ENCODE assay signal across 9 cellular contexts in the genomic region with DNA sequence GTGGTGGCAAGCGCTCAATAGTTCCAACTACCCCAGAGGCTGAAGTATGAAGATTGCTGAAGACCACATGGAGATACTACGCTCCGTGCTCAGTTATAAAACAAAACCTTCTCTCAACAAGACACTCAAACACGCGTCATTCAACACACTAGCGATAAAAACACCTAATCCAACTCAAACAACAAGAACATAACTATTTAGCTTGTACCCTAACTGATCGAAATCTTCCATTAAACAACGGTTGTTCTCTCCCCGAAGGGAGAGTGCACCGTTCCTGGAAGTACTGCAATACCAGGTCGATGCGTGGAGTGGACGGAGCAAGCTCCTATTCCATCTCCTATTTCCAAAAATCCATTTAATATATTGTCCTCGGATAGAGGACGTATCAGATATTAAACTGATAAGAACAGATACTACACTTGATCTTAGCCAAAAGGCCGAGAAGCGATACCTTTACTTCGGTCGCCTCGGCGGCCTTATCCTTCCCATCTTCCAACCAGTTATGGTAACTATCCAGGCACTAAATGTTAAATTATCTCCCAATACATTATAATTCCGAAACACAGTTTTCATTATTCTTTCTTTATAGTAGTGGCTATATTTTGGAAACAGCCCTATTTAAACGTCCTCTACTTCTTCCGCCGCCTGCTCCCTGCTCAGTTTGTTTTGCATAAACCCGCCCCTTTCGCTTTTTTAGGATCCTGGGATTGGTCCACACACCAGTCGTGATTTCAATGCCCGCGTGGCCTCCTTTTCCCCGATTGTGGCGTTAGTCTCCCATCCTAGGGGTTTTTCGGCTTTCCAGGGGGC. TPM values are rescaled to one million over a fixed set of nuclear protein-coding genes. Genes with fewer than 3 reads are reported as not detected.
A peak's percentile ranks its signal among the peaks of the same experiment; 100 is the strongest.
DNase-seq lines count a peak whose midpoint lies in the region; ATAC-seq, FAIRE-seq and TF ChIP-seq lines count a peak whose summit lies in the region.
"Had no signal": no experiment of that assay in that cellular context is flagged by ENCODE, and none has a peak within 500 bp of the region (broad histone marks: within the 10 kb centered on the region; RNA-seq: fewer than 3 reads in every experiment).

No MANE protein-coding gene starts in this region.

- peaks cover 28% of the 10 kb centered on the region for H3K4me1 Mint-ChIP-seq in activated B cell treated with CpG ODN at 0.5 μM for 24 hours

- H3K9me1 ChIP-seq in keratinocyte (ENCODE audit: control insufficient read depth, extremely low read depth, insufficient read depth, low read length) = no peaks in the 10 kb centered on the region

- peak overlapping the region; percentile 91 for H3K4me2 ChIP-seq in keratinocyte (ENCODE audit: control insufficient read depth, extremely low read depth, insufficient read depth, low read depth, low read length)

- intact Hi-C loops in activated B cell treated with CpG ODN at 0.5 μM for 24 hours (cut with micrococcal nuclease) = loop anchor here (1.0 to 5.0 kb wide), 8 partner anchors 14 to 284 kb away; a partner anchor contains a TSS

- no peak overlapping the region for H3K27ac Mint-ChIP-seq in activated B cell treated with CpG ODN at 0.5 μM for 24 hours
- H3K27ac Mint-ChIP-seq: T-helper 1 cell treated with Interleukin-12 subunit alpha and Interleukin-12 subunit beta and Interleukin-4 antibody, amounts not matched to agents 30 μg/mL and 1 μg/mL, for 36 hours had no signal

- peak overlapping the region; percentile 93 for H2AFZ ChIP-seq in keratinocyte (ENCODE audit: control insufficient read depth, low read length)

- POLR2A ChIA-PET in activated B cell treated with CpG ODN at 0.5 μM for 24 hours (lab: Charles Lee) = interaction anchor here (0.6 to 9.5 kb wide), 75 partner anchors 9 to 1937 kb away, joined by 3 to 597 read pairs (median 7); a partner anchor contains a TSS

- H3K9me3 Mint-ChIP-seq in activated B cell treated with CpG ODN at 0.5 μM for 24 hours = no peaks in the 10 kb centered on the region
- H3K9me3 Mint-ChIP-seq: T-helper 1 cell treated with Interleukin-12 subunit alpha and Interleukin-12 subunit beta and Interleukin-4 antibody, amounts not matched to agents 30 μg/mL and 1 μg/mL, for 36 hours had no signal

- dilution Hi-C loops in keratinocyte (cut with MboI; ENCODE audit: extremely low pct_ligation_motif_present, low sequenced_read_pairs) = no loop called here

- peaks cover 14% of the 10 kb centered on the region for H3K4me1 ChIP-seq in keratinocyte (ENCODE audit: control insufficient read depth, extremely low read depth, insufficient read depth, low read length)

- DNase-seq in AG09319 (ENCODE audit: extremely low read depth, low read depth) (peak; percentile 99), NCI-H2227 (lab: John Stamatoyannopoulos, UW; ENCODE audit: unreplicated experiment) (peak; percentile 97), activated B cell treated with CpG ODN at 0.5 μM for 24 hours (peak; percentile 79), cerebellar nuclear complex (lab: John Stamatoyannopoulos, UW) (peak; percentile 95 to 99), keratinocyte (ENCODE audit: low read depth, low spot score) (peak; percentile 100)
- peak; percentile 66 to 72 for DNase-seq in stimulated activated CD4-positive, alpha-beta T cell treated with anti-CD3 and anti-CD28 coated beads, Interleukin-15, amount 100 ng/mL, for 1 hour (ENCODE audit: low read depth in 1 of 2, low spot score in 1 of 2)

- peak overlapping the region; percentile 3 to 95 (median 62) for H3K4me3 ChIP-seq in keratinocyte (ENCODE audit: control insufficient read depth in 2 of 3, extremely low read depth in 1 of 3, insufficient read depth in 2 of 3, low read depth in 1 of 3, low read length in 3 of 3)

- peaks cover 19% of the 10 kb centered on the region for H3K36me3 Mint-ChIP-seq in activated B cell treated with CpG ODN at 0.5 μM for 24 hours (ENCODE audit: low read depth)

- H3K9me3 ChIP-seq in keratinocyte (ENCODE audit: control insufficient read depth, low read depth, low read length) = no peaks in the 10 kb centered on the region

- no peaks in the 10 kb centered on the region for H3K27me3 ChIP-seq in keratinocyte (ENCODE audit: control insufficient read depth, extremely low read depth, insufficient read depth, low read length)

- H3K36me3 ChIP-seq in keratinocyte (ENCODE audit: control insufficient read depth in 2 of 2, extremely low read depth in 1 of 2, insufficient read depth in 2 of 2, low read length in 2 of 2) = peaks cover 0 to 3% of the 10 kb centered on the region in 2 experiments

- ATAC-seq in GM18909 (IDR thresholded peaks at IDR 0.05; ENCODE audit: poor library complexity, unreplicated experiment) (peak; percentile 61), HG03139 (IDR thresholded peaks at IDR 0.05; ENCODE audit: unreplicated experiment) (peak; percentile 49), activated B cell treated with CpG ODN at 0.5 μM for 24 hours (ENCODE audit: low read depth) (peak; percentile 72)

- no peak overlapping the region for H3K4me3 Mint-ChIP-seq in activated B cell treated with CpG ODN at 0.5 μM for 24 hours
- H3K4me3 Mint-ChIP-seq: T-helper 1 cell treated with Interleukin-12 subunit alpha and Interleukin-12 subunit beta and Interleukin-4 antibody, amounts not matched to agents 30 μg/mL and 1 μg/mL, for 36 hours had no signal

- peak overlapping the region; percentile 99 for H3K27ac ChIP-seq in keratinocyte (ENCODE audit: control insufficient read depth, insufficient read depth, low read length)

- H3K79me2 ChIP-seq in keratinocyte (ENCODE audit: control insufficient read depth, insufficient read depth, low read length) = peaks cover 25% of the 10 kb centered on the region

- H3K9ac ChIP-seq in keratinocyte (ENCODE audit: control insufficient read depth, extremely low read depth, insufficient read depth, low read length) = peak overlapping the region; percentile 94

- no peaks in the 10 kb centered on the region for H3K27me3 Mint-ChIP-seq in activated B cell treated with CpG ODN at 0.5 μM for 24 hours

- no peak for TF ChIP-seq CTCF in AG09319 (IDR thresholded peaks at IDR 0.05; ENCODE audit: low read depth, low read length)
- TF ChIP-seq CTCF in activated B cell treated with CpG ODN at 0.5 μM for 24 hours (IDR thresholded peaks at IDR 0.05) = no peak
- TF ChIP-seq CTCF in keratinocyte (optimal IDR thresholded peaks at IDR 0.05 in 1 of 3, IDR thresholded peaks at IDR 0.05 in 1 of 3, conservative IDR thresholded peaks at IDR 0.05 in 1 of 3; ENCODE audit: extremely low read depth in 1 of 3, insufficient read depth in 2 of 3, low read length in 3 of 3) = no peak

- FAIRE-seq in keratinocyte (lab: Jason Lieb, UNC) = peak; percentile 99

- CTCF ChIA-PET in activated B cell treated with CpG ODN at 0.5 μM for 24 hours (lab: Charles Lee) = interaction anchor here (0.6 to 2.9 kb wide), 4 partner anchors 10 to 346 kb away, joined by 3 to 28 read pairs (median 4); a partner anchor contains a TSS

- no peaks in the 10 kb centered on the region for H4K20me1 ChIP-seq in keratinocyte (ENCODE audit: control insufficient read depth, extremely low read depth, insufficient read depth, low read length)

RNA-seq across cellular contexts. Expression of a gene that starts 2.2 kb away (rescaled TPM):
- total RNA-seq in activated B cell treated with CpG ODN at 0.5 μM for 24 hours = 95.9 and 124 TPM in 2 replicates
- 44.5 to 48.1 TPM (median 47.7 TPM) in 3 replicates for polyA plus RNA-seq in keratinocyte
- polyA plus RNA-seq in keratinocyte (2011; ENCODE audit: low read depth) = 52.4 TPM
- polyA plus RNA-seq in keratinocyte (2011; cell fraction: cytosol; rRNA removed) = 26.8 and 38.1 TPM in 2 replicates
- polyA plus RNA-seq in keratinocyte (2011; cell fraction: nucleus; rRNA removed) = 65.9 and 68.6 TPM in 2 replicates
- polyA plus RNA-seq in keratinocyte (2012; ENCODE audit: low replicate concordance) = 46.5 and 58.6 TPM in 2 replicates
- 39.4 to 66.3 TPM (median 48.9 TPM) in 3 replicates for polyA minus RNA-seq in keratinocyte
- 53.1 TPM for polyA minus RNA-seq in keratinocyte (2011; cell fraction: cytosol; rRNA and poly(A)+ RNA removed)
- 71.3 and 88.0 TPM in 2 replicates for polyA minus RNA-seq in keratinocyte (2011; cell fraction: nucleus; rRNA and poly(A)+ RNA removed)

RNA-seq across cellular contexts. Expression of a gene that starts 8.9 kb away (rescaled TPM):
- total RNA-seq in activated B cell treated with CpG ODN at 0.5 μM for 24 hours = 0.55 TPM in 1 of 2 replicates, not detected in the other
- not detected in 3 replicates for polyA plus RNA-seq in keratinocyte
- polyA plus RNA-seq in keratinocyte (2011; ENCODE audit: low read depth) = not detected
- not detected in 2 replicates for polyA plus RNA-seq in keratinocyte (2011; cell fraction: cytosol; rRNA removed)
- polyA plus RNA-seq in keratinocyte (2011; cell fraction: nucleus; rRNA removed) = not detected in 2 replicates
- not detected in 2 replicates for polyA plus RNA-seq in keratinocyte (2012; ENCODE audit: low replicate concordance)
- polyA minus RNA-seq in keratinocyte = not detected in 3 replicates
- polyA minus RNA-seq in keratinocyte (2011; cell fraction: cytosol; rRNA and poly(A)+ RNA removed) = not detected
- polyA minus RNA-seq in keratinocyte (2011; cell fraction: nucleus; rRNA and poly(A)+ RNA removed) = not detected in 2 replicates

RNA-seq across cellular contexts. Expression of a gene that starts 9.7 kb away (rescaled TPM):
- total RNA-seq in activated B cell treated with CpG ODN at 0.5 μM for 24 hours = 58.4 and 71.5 TPM in 2 replicates
- 20.4 to 30.4 TPM (median 25.6 TPM) in 3 replicates for polyA plus RNA-seq in keratinocyte
- polyA plus RNA-seq in keratinocyte (2011; ENCODE audit: low read depth) = 49.1 TPM
- polyA plus RNA-seq in keratinocyte (2011; cell fraction: cytosol; rRNA removed) = 26.0 and 26.2 TPM in 2 replicates
- polyA plus RNA-seq in keratinocyte (2011; cell fraction: nucleus; rRNA removed) = 20.2 and 22.6 TPM in 2 replicates
- polyA plus RNA-seq in keratinocyte (2012; ENCODE audit: low replicate concordance) = 25.3 and 35.6 TPM in 2 replicates
- polyA minus RNA-seq in keratinocyte = 29.1 to 49.6 TPM (median 37.5 TPM) in 3 replicates
- 22.8 TPM for polyA minus RNA-seq in keratinocyte (2011; cell fraction: cytosol; rRNA and poly(A)+ RNA removed)
- polyA minus RNA-seq in keratinocyte (2011; cell fraction: nucleus; rRNA and poly(A)+ RNA removed) = 10.2 and 11.9 TPM in 2 replicates

RNA-seq across cellular contexts. Expression of a gene that starts 36.3 kb away (rescaled TPM):
- 89.1 and 91.6 TPM in 2 replicates for total RNA-seq in activated B cell treated with CpG ODN at 0.5 μM for 24 hours
- polyA plus RNA-seq in keratinocyte = 22.8 to 51.2 TPM (median 25.3 TPM) in 3 replicates
- polyA plus RNA-seq in keratinocyte (2011; ENCODE audit: low read depth) = 94.3 TPM
- 29.0 and 29.3 TPM in 2 replicates for polyA plus RNA-seq in keratinocyte (2011; cell fraction: cytosol; rRNA removed)
- polyA plus RNA-seq in keratinocyte (2011; cell fraction: nucleus; rRNA removed) = 172 and 234 TPM in 2 replicates
- polyA plus RNA-seq in keratinocyte (2012; ENCODE audit: low replicate concordance) = 34.4 and 71.9 TPM in 2 replicates
- polyA minus RNA-seq in keratinocyte = 41.2 to 75.3 TPM (median 57.2 TPM) in 3 replicates
- 14.8 TPM for polyA minus RNA-seq in keratinocyte (2011; cell fraction: cytosol; rRNA and poly(A)+ RNA removed)
- 26.5 and 42.4 TPM in 2 replicates for polyA minus RNA-seq in keratinocyte (2011; cell fraction: nucleus; rRNA and poly(A)+ RNA removed)

RNA-seq across cellular contexts. Expression of a gene that starts 39.1 kb away (rescaled TPM):
- total RNA-seq in activated B cell treated with CpG ODN at 0.5 μM for 24 hours = 270 and 274 TPM in 2 replicates
- polyA plus RNA-seq in keratinocyte = 469 to 552 TPM (median 521 TPM) in 3 replicates
- polyA plus RNA-seq in keratinocyte (2011; ENCODE audit: low read depth) = 307 TPM
- 204 and 205 TPM in 2 replicates for polyA plus RNA-seq in keratinocyte (2011; cell fraction: cytosol; rRNA removed)
- polyA plus RNA-seq in keratinocyte (2011; cell fraction: nucleus; rRNA removed) = 1,085 and 1,105 TPM in 2 replicates
- 371 and 604 TPM in 2 replicates for polyA plus RNA-seq in keratinocyte (2012; ENCODE audit: low replicate concordance)
- 291 to 368 TPM (median 298 TPM) in 3 replicates for polyA minus RNA-seq in keratinocyte
- 493 TPM for polyA minus RNA-seq in keratinocyte (2011; cell fraction: cytosol; rRNA and poly(A)+ RNA removed)
- polyA minus RNA-seq in keratinocyte (2011; cell fraction: nucleus; rRNA and poly(A)+ RNA removed) = 560 and 576 TPM in 2 replicates

Comparison
In these comparisons a context has a peak if more than half of its experiments do, and no peak if none do; other contexts are left out.
1. Peak in every context shown above with its lines: DNase-seq, ATAC-seq, H3K4me3 ChIP-seq and H3K27ac ChIP-seq.